In genomic region chr18:27749189-27749588, GRCh38 we compare ENCODE assay signal across 28 cellular contexts.
"Had no signal": no experiment of that assay in that cellular context is flagged by ENCODE, and none has a peak within 500 bp of the region (broad histone marks: within the 10 kb centered on the region; RNA-seq: fewer than 3 reads in every experiment).

No MANE protein-coding gene starts in this region.

- H3K4me3 ChIP-seq: heart right ventricle, sigmoid colon, stomach, suprapubic skin, tibial nerve had no signal

- H3K36me3 Mint-ChIP-seq: activated CD4-positive, alpha-beta memory T cell treated with anti-CD3 and anti-CD28 coated beads for 36 hours; activated naive CD4-positive, alpha-beta T cell treated with anti-CD3 and anti-CD28 coated beads, Interleukin-2, amount 10 ng/mL, durations not matched to agents 7 days and 5 days; mesothelial cell of epicardium; naive B cell; stimulated activated naive B cell treated with anti-CD40 and anti-IgM and Interleukin-4, amounts not matched to agents 10 μg/mL and 1 μg/mL and 100 μg/mL, for 72 hours had no signal

- H3K4me1 ChIP-seq: heart right ventricle, sigmoid colon, stomach, suprapubic skin, tibial nerve had no signal

- H3K4me3 Mint-ChIP-seq: activated CD4-positive, alpha-beta memory T cell treated with anti-CD3 and anti-CD28 coated beads for 36 hours; activated CD4-positive, alpha-beta T cell treated with anti-CD3 and anti-CD28 coated beads, Interleukin-2, amount 10 ng/mL, durations not matched to agents 24 days and 14 days; activated naive CD4-positive, alpha-beta T cell treated with anti-CD3 and anti-CD28 coated beads, Interleukin-2, amount 10 ng/mL, durations not matched to agents 7 days and 5 days; activated T-helper 1 cell treated with anti-CD3 and anti-CD28 coated beads, Interleukin-12 subunit alpha, Interleukin-12 subunit beta, Interleukin-2, Interleukin-4 antibody, amounts not matched to agents 30 ng/mL and 10 ng/mL and 1 ng/mL, durations not matched to agents 14 hours and 24 hours and 36 hours; mesothelial cell of epicardium; naive B cell; neural crest cell; stimulated activated naive B cell treated with anti-CD40 and anti-IgM and Interleukin-4, amounts not matched to agents 10 μg/mL and 1 μg/mL and 100 μg/mL, for 72 hours; T-helper 2 cell treated with Interferon-gamma antibody and Interleukin-4, amounts not matched to agents 5 μg/mL and 100 μg/mL, for 36 hours had no signal

- H3K4me1 Mint-ChIP-seq: activated CD4-positive, alpha-beta T cell treated with anti-CD3 and anti-CD28 coated beads, Interleukin-2, amount 10 ng/mL, durations not matched to agents 24 days and 14 days; activated naive CD4-positive, alpha-beta T cell treated with anti-CD3 and anti-CD28 coated beads, Interleukin-2, amount 10 ng/mL, durations not matched to agents 7 days and 5 days; naive B cell; stimulated activated naive B cell treated with anti-CD40 and anti-IgM and Interleukin-4, amounts not matched to agents 10 μg/mL and 1 μg/mL and 100 μg/mL, for 72 hours had no signal

- H3K36me3 ChIP-seq: brain microvascular endothelial cell, heart right ventricle, sigmoid colon, stomach, suprapubic skin, tibial nerve had no signal

- H3K27me3 Mint-ChIP-seq: activated CD4-positive, alpha-beta memory T cell treated with anti-CD3 and anti-CD28 coated beads for 36 hours; activated CD4-positive, alpha-beta T cell treated with anti-CD3 and anti-CD28 coated beads, Interleukin-2, amount 10 ng/mL, durations not matched to agents 24 days and 14 days; activated naive CD4-positive, alpha-beta T cell treated with anti-CD3 and anti-CD28 coated beads, Interleukin-2, amount 10 ng/mL, durations not matched to agents 7 days and 5 days; naive B cell; progenitor cell of endocrine pancreas; stimulated activated naive B cell treated with anti-CD40 and anti-IgM and Interleukin-4, amounts not matched to agents 10 μg/mL and 1 μg/mL and 100 μg/mL, for 72 hours had no signal

- H3K27ac ChIP-seq: brain microvascular endothelial cell, heart right ventricle, sigmoid colon, stomach, suprapubic skin, tibial nerve, VCaP had no signal

- ATAC-seq: esophagus mucosa, left cardiac atrium had no signal

- H3K27ac Mint-ChIP-seq: activated CD4-positive, alpha-beta memory T cell treated with anti-CD3 and anti-CD28 coated beads for 36 hours; activated CD4-positive, alpha-beta T cell treated with anti-CD3 and anti-CD28 coated beads, Interleukin-2, amount 10 ng/mL, durations not matched to agents 24 days and 14 days; activated naive CD4-positive, alpha-beta T cell treated with anti-CD3 and anti-CD28 coated beads, Interleukin-2, amount 10 ng/mL, durations not matched to agents 7 days and 5 days; activated T-helper 1 cell treated with anti-CD3 and anti-CD28 coated beads, Interleukin-12 subunit alpha, Interleukin-12 subunit beta, Interleukin-2, Interleukin-4 antibody, amounts not matched to agents 30 ng/mL and 10 ng/mL and 1 ng/mL, durations not matched to agents 14 hours and 24 hours and 36 hours; mesothelial cell of epicardium; stimulated activated naive B cell treated with anti-CD40 and anti-IgM and Interleukin-4, amounts not matched to agents 10 μg/mL and 1 μg/mL and 100 μg/mL, for 72 hours; T-helper 2 cell treated with Interferon-gamma antibody and Interleukin-4, amounts not matched to agents 5 μg/mL and 100 μg/mL, for 36 hours had no signal

- H3K9me3 ChIP-seq: heart right ventricle, sigmoid colon, stomach, suprapubic skin, tibial nerve had no signal

- H3K27me3 ChIP-seq: brain microvascular endothelial cell, heart right ventricle, sigmoid colon, stomach, suprapubic skin, tibial nerve had no signal

- DNase-seq: activated CD4-positive, alpha-beta memory T cell treated with anti-CD3 and anti-CD28 coated beads for 36 hours; activated CD4-positive, alpha-beta T cell treated with anti-CD3 and anti-CD28 coated beads, Interleukin-2, amount 10 ng/mL, durations not matched to agents 24 days and 14 days; activated CD4-positive, CD25-positive, alpha-beta regulatory T cell treated with anti-CD3 and anti-CD28 coated beads, Interleukin-2, amount 50 U/mL, for 72 hours; activated CD8-positive, alpha-beta memory T cell treated with anti-CD3 and anti-CD28 coated beads, Interleukin-2, amount 50 U/mL, for 4 hours; activated gamma-delta T cell; activated naive CD4-positive, alpha-beta T cell treated with anti-CD3 and anti-CD28 coated beads, Interleukin-2, amount 10 ng/mL, durations not matched to agents 7 days and 5 days; activated T-cell treated with anti-CD3 and anti-CD28 coated beads, Interleukin-2, amount 50 U/mL, for 1 hour; brain microvascular endothelial cell; foreskin fibroblast; heart right ventricle; left cardiac atrium; mammary epithelial cell; naive B cell; sigmoid colon; small intestine; stimulated activated CD4-positive, alpha-beta T cell treated with anti-CD3 and anti-CD28 coated beads, Interleukin-1b, Interleukin-23, amount 100 ng/mL, for 48 hours; stimulated activated naive B cell treated with anti-CD40 and anti-IgM and Interleukin-4, amounts not matched to agents 10 μg/mL and 1 μg/mL and 100 μg/mL, for 72 hours; stomach; T-helper 1 cell had no signal

- H3K9me3 Mint-ChIP-seq: mesothelial cell of epicardium had no signal
